10 cellular contexts compared by ENCODE assay signal in genomic region chr5:134979416-134979815, GRCh38. TPM values are rescaled to one million over a fixed set of nuclear protein-coding genes. Genes with fewer than 3 reads are reported as not detected.
"Had no signal": no experiment of that assay in that cellular context is flagged by ENCODE, and none has a peak within 500 bp of the region (broad histone marks: within the 10 kb centered on the region; RNA-seq: fewer than 3 reads in every experiment).

No MANE protein-coding gene starts in this region.

- H3K4me3 ChIP-seq: GM23248, GM23338, HAP-1 had no signal

- H2AFZ ChIP-seq: GM23248, GM23338 had no signal

- DNase-seq: GM23248, GOT3, H7, H9, HCEC 1CT, HFFc6 had no signal

- H3K9me3 ChIP-seq: HAP-1 had no signal

- H3K27ac ChIP-seq: GM23248 had no signal

- H3K36me3 ChIP-seq: HAP-1 had no signal

- H3K9ac ChIP-seq: GM23248 had no signal

- H3K4me2 ChIP-seq: GM23338 had no signal

RNA-seq across cellular contexts. Expression of gene CATSPER3, which starts 11.7 kb away (rescaled TPM):
- total RNA-seq: GM23338, H1, H4 had no signal

RNA-seq across cellular contexts. Expression of gene PITX1, which starts 54.6 kb away (rescaled TPM):
- total RNA-seq: GM23248, GM23338, H1, H7, H9 had no signal
- polyA plus RNA-seq: GM23248, GM23338 had no signal
